ENCODE assay signal across 1 cellular context in the genomic region with DNA sequence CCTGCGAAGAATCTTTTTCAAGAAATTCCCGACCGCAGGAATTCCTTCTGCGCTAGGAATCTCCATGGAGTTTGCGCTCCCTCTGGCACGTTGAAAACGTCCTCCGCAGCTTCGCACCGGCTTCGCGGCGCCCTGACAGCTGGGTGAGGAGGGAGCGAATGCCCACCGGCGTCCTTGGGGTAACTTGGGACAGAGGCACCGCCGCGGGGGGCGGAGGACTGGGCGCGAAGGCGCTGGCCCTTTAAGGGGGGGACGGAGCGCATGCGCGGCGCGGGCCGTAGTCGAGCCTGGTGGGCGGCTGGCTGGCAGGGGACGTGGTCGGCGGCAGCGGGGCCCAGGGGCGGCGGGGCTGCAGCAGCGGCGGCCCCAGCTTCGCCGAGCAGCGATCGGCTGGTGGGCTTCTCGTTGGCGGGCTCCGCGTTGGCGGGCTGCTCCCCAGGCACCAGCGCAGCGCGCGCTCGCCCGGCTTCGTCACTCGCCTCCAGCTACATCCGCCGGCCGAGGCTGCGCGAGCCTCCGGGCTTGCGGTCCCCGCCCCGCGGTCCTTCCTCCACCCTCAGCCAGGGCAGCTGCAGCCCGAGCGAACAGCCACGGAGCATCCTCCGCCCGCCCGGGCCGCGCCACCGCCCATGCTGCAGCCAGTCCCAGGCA.
TF ChIP-seq lines count a peak whose summit lies in the region.

Gene VASH1, plus strand, starts transcription at position 271 of the 651 bp plus-strand sequence. CDS start 1,354 bp downstream, outside the sequence.

TF ChIP-seq in K562, 482 proteins besides CTCF, POLR2A, EP300 and RAD21:
- TF ChIP-seq RERE (CRISPR knock-in tag; IDR thresholded peaks at IDR 0.05; ENCODE audit: borderline replicate concordance) (no peak), ZNF507 (tag; conservative IDR thresholded peaks at IDR 0.05) (no peak), GTF2A2 (tag; IDR thresholded peaks at IDR 0.05) (no peak), ZNF12 (CRISPR knock-in tag; IDR thresholded peaks at IDR 0.05) (no peak), MYBL2 (IDR thresholded peaks at IDR 0.05; ENCODE audit: low read depth) (no peak), MYBL2 (CRISPR knock-in tag; IDR thresholded peaks at IDR 0.05; ENCODE audit: borderline replicate concordance) (no peak), BRCA1 (IDR thresholded peaks at IDR 0.05) (no peak), BRCA1 (CRISPR knock-in tag; IDR thresholded peaks at IDR 0.05) (no peak), L3MBTL2 (IDR thresholded peaks at IDR 0.05) (0 out of 2 replicates have a peak, but pooled peaks have one; percentile 22), CTBP1 (IDR thresholded peaks at IDR 0.05; ENCODE audit: borderline replicate concordance) (peak; percentile 25; the same call in 1 of the 2 replicates), MBD1 (CRISPR knock-in tag; IDR thresholded peaks at IDR 0.05) (0 out of 2 replicates have a peak, but pooled peaks have one; percentile 34), MEIS2 (IDR thresholded peaks at IDR 0.05; ENCODE audit: partially characterized antibody) (peak; percentile 24), ZNF512 (tag; IDR thresholded peaks at IDR 0.05) (no peak), ZNF436 (CRISPR knock-in tag; IDR thresholded peaks at IDR 0.05) (no peak), ZNF217 (CRISPR knock-in tag; IDR thresholded peaks at IDR 0.05) (no peak), E2F6 (IDR thresholded peaks at IDR 0.05; ENCODE audit: borderline replicate concordance in 1 of 2, extremely low read depth in 1 of 2, insufficient read depth in 1 of 2, insufficient read length in 1 of 2, low read depth in 1 of 2, low read length in 1 of 2, poor library complexity in 1 of 2, severe bottlenecking in 1 of 2) (peak in 1 of 2 experiments; percentile 58), ARID1B (IDR thresholded peaks at IDR 0.05) (no peak), NRF1 (conservative IDR thresholded peaks at IDR 0.05 in 1 of 2, IDR thresholded peaks at IDR 0.05 in 1 of 2) (peak; percentile 91 to 92), ZBTB17 (CRISPR knock-in tag; IDR thresholded peaks at IDR 0.05) (peak; percentile 34; the same call in 1 of the 2 replicates)
- TF ChIP-seq, protein P1, sequence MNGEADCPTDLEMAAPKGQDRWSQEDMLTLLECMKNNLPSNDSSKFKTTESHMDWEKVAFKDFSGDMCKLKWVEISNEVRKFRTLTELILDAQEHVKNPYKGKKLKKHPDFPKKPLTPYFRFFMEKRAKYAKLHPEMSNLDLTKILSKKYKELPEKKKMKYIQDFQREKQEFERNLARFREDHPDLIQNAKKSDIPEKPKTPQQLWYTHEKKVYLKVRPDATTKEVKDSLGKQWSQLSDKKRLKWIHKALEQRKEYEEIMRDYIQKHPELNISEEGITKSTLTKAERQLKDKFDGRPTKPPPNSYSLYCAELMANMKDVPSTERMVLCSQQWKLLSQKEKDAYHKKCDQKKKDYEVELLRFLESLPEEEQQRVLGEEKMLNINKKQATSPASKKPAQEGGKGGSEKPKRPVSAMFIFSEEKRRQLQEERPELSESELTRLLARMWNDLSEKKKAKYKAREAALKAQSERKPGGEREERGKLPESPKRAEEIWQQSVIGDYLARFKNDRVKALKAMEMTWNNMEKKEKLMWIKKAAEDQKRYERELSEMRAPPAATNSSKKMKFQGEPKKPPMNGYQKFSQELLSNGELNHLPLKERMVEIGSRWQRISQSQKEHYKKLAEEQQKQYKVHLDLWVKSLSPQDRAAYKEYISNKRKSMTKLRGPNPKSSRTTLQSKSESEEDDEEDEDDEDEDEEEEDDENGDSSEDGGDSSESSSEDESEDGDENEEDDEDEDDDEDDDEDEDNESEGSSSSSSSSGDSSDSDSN (IDR thresholded peaks at IDR 0.05; ENCODE audit: borderline replicate concordance in 1 of 2, low read depth in 2 of 2, low read length in 2 of 2), result peak; percentile 38 to 66; a peak in 1 of 4 replicates
- TF ChIP-seq, protein P2, sequence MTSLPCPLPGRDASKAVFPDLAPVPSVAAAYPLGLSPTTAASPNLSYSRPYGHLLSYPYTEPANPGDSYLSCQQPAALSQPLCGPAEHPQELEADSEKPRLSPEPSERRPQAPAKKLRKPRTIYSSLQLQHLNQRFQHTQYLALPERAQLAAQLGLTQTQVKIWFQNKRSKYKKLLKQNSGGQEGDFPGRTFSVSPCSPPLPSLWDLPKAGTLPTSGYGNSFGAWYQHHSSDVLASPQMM (CRISPR knock-in tag; IDR thresholded peaks at IDR 0.05), result no peak
- TF ChIP-seq, protein P3, sequence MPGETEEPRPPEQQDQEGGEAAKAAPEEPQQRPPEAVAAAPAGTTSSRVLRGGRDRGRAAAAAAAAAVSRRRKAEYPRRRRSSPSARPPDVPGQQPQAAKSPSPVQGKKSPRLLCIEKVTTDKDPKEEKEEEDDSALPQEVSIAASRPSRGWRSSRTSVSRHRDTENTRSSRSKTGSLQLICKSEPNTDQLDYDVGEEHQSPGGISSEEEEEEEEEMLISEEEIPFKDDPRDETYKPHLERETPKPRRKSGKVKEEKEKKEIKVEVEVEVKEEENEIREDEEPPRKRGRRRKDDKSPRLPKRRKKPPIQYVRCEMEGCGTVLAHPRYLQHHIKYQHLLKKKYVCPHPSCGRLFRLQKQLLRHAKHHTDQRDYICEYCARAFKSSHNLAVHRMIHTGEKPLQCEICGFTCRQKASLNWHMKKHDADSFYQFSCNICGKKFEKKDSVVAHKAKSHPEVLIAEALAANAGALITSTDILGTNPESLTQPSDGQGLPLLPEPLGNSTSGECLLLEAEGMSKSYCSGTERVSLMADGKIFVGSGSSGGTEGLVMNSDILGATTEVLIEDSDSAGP (CRISPR knock-in tag; IDR thresholded peaks at IDR 0.05), result peak; percentile 88
